Comparison of ENCODE assay signal across 8 cellular contexts in the genomic region with DNA sequence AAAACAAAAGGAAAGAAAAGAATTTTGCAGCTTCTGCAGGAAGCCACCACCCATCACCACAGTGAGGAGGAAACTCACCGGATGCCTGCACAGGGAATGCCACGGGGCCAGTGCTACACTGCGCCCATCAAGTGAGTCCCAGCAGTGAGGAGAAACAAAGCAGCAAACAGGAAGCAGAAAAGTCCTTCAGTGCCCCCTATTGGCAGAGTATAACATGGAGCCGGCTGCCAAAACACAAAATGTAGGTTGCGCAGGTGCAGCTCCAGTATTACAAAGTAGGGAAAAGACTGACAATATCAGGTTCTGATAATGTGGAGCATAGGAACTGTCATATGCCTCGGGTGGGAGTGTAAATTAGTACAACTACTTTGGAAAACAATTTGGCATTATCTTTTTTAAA. TPM values are rescaled to one million over a fixed set of nuclear protein-coding genes. Genes with fewer than 3 reads are reported as not detected.
DNase-seq lines count a peak whose midpoint lies in the region; ATAC-seq and TF ChIP-seq lines count a peak whose summit lies in the region.

No MANE protein-coding gene starts in this region.

- BruUV-seq in OCI-LY7 (replicated peaks; lab: Mats Ljungman, UMichigan) (no TSS peak), mammary epithelial cell (replicated peaks; lab: Mats Ljungman, UMichigan) (no TSS peak)

- H3K36me3 Mint-ChIP-seq in naive thymus-derived CD4-positive, alpha-beta T cell: no peaks in the 10 kb centered on the region

- DNase-seq in Caki2 (ENCODE audit: low read depth): peak; percentile 27
- peak; percentile 33 for DNase-seq in H7
- peak; percentile 47 for DNase-seq in OCI-LY7 (ENCODE audit: low spot score)
- no peak for DNase-seq in mammary epithelial cell
- peak in 6 of 9 donors; percentile 21 to 39 (median 24) for DNase-seq in naive thymus-derived CD4-positive, alpha-beta T cell
- DNase-seq in GF-D8 (lab: John Stamatoyannopoulos, UW): no peak

- H3K79me2 ChIP-seq in OCI-LY7 (ENCODE audit: insufficient read depth, low read depth, low read length) (no peaks in the 10 kb centered on the region), mammary epithelial cell (ENCODE audit: insufficient read depth, low read length) (no peaks in the 10 kb centered on the region)

- peaks cover 0 to 6% (median 5%) of the 10 kb centered on the region in 7 donors for H3K4me1 Mint-ChIP-seq in naive thymus-derived CD4-positive, alpha-beta T cell

- no peaks in the 10 kb centered on the region for H3K4me1 ChIP-seq in OCI-LY7 (ENCODE audit: insufficient read depth, low read length, poor library complexity, severe bottlenecking)
- H3K4me1 ChIP-seq in mammary epithelial cell (ENCODE audit: insufficient read depth, low read length): no peaks in the 10 kb centered on the region
- no peaks in the 10 kb centered on the region for H3K4me1 ChIP-seq in naive thymus-derived CD4-positive, alpha-beta T cell (ENCODE audit: control insufficient read depth in 2 of 2, insufficient read depth in 2 of 2, low read length in 2 of 2)

- H3K9me2 ChIP-seq in OCI-LY7 (ENCODE audit: insufficient read depth, low read length): no peaks in the 10 kb centered on the region

- dilution Hi-C loops in mammary epithelial cell (cut with HindIII; ENCODE audit: low sequenced_read_pairs): loop anchor here (25.0 kb wide), 1 partner anchor 959 kb away; a partner anchor contains a TSS

- CTCF ChIA-PET in OCI-LY7 (lab: Charles Lee; ENCODE audit: unreplicated experiment) (no interaction called here), mammary epithelial cell (lab: Charles Lee; ENCODE audit: low non-redundant PET) (no interaction called here)
- CTCF ChIA-PET in naive thymus-derived CD4-positive, alpha-beta T cell (lab: Charles Lee): interaction anchor here (0.7 to 1.5 kb wide), 4 partner anchors 23 to 1135 kb away, joined by 3 to 5 read pairs (median 3); a partner anchor contains a TSS

- peak overlapping the region in 3 of 10 donors; percentile 20 to 37 (median 26) for H3K4me3 Mint-ChIP-seq in naive thymus-derived CD4-positive, alpha-beta T cell

- no peak overlapping the region; the same call in 1 of the 2 replicates for H2AFZ ChIP-seq in OCI-LY7 (ENCODE audit: low read length)
- no peak overlapping the region for H2AFZ ChIP-seq in mammary epithelial cell (ENCODE audit: low read depth, low read length)

- H3K4me3 ChIP-seq in H7 (ENCODE audit: insufficient read depth, low read depth, low read length) (no peak overlapping the region), OCI-LY7 (ENCODE audit: low read depth, low read length, poor library complexity, severe bottlenecking) (no peak overlapping the region), mammary epithelial cell (replicated peaks in 1 of 3; ENCODE audit: insufficient read depth in 1 of 3, low read depth in 2 of 3, low read length in 3 of 3) (no peak overlapping the region)
- no peak overlapping the region for H3K4me3 ChIP-seq in naive thymus-derived CD4-positive, alpha-beta T cell (ENCODE audit: low read length)

- peak; percentile 74 for ATAC-seq in naive thymus-derived CD4-positive, alpha-beta T cell
- no peak for ATAC-seq in GM18858 (IDR thresholded peaks at IDR 0.05; ENCODE audit: unreplicated experiment)
- no peak for ATAC-seq in HG03025 (IDR thresholded peaks at IDR 0.05; ENCODE audit: low FRiP score, unreplicated experiment)

- H3K27me3 Mint-ChIP-seq in naive thymus-derived CD4-positive, alpha-beta T cell: no peaks in the 10 kb centered on the region

- H3K9me3 Mint-ChIP-seq in naive thymus-derived CD4-positive, alpha-beta T cell: peaks cover 0 to 2% (median 0%) of the 10 kb centered on the region in 11 donors

- H3K27me3 ChIP-seq in H7 (ENCODE audit: control insufficient read depth, insufficient read depth, low read length): no peaks in the 10 kb centered on the region
- H3K27me3 ChIP-seq in mammary epithelial cell (ENCODE audit: insufficient read depth, low read length): peaks cover 2% of the 10 kb centered on the region
- H3K27me3 ChIP-seq in naive thymus-derived CD4-positive, alpha-beta T cell (ENCODE audit: control insufficient read depth in 2 of 2, insufficient read depth in 2 of 2, low read length in 2 of 2): no peaks in the 10 kb centered on the region

- H3K27ac Mint-ChIP-seq in naive thymus-derived CD4-positive, alpha-beta T cell: peak overlapping the region in 5 of 9 donors; percentile 58 to 83 (median 62)

- H3K9me3 ChIP-seq in OCI-LY7 (ENCODE audit: low read length): no peaks in the 10 kb centered on the region
- H3K9me3 ChIP-seq in mammary epithelial cell (replicated peaks; ENCODE audit: insufficient read depth, low read length): peaks cover 2% of the 10 kb centered on the region
- no peaks in the 10 kb centered on the region for H3K9me3 ChIP-seq in naive thymus-derived CD4-positive, alpha-beta T cell (ENCODE audit: control insufficient read depth in 2 of 3, low read length in 3 of 3)

- H4K20me1 ChIP-seq in OCI-LY7 (ENCODE audit: insufficient read depth, low read length): no peaks in the 10 kb centered on the region
- no peaks in the 10 kb centered on the region for H4K20me1 ChIP-seq in mammary epithelial cell (ENCODE audit: insufficient read depth, low read length)

- H3K4me2 ChIP-seq in OCI-LY7 (ENCODE audit: low read length) (no peak overlapping the region), mammary epithelial cell (ENCODE audit: insufficient read depth, low read depth, low read length) (no peak overlapping the region)

- intact Hi-C loops in OCI-LY7 (cut with micrococcal nuclease; ENCODE audit: unreplicated experiment) (loop anchor here (2.0 to 5.0 kb wide), 2 partner anchors 433 to 591 kb away; no protein-coding TSS in a partner anchor), mammary epithelial cell (cut with micrococcal nuclease) (loop anchor here (5.0 to 10.0 kb wide), 2 partner anchors 591 to 633 kb away; no protein-coding TSS in a partner anchor)
- intact Hi-C loops in naive thymus-derived CD4-positive, alpha-beta T cell (cut with micrococcal nuclease): loop anchor here (1.0 to 10.0 kb wide), 7 partner anchors 590 to 1133 kb away; no protein-coding TSS in a partner anchor

- in situ Hi-C loops in Caki2 (cut with HindIII; ENCODE audit: low pct_unique_long_range_greater_than_20kb, low sequenced_read_pairs): no loop called here
- in situ Hi-C loops in mammary epithelial cell (cut with MboI; ENCODE audit: low sequenced_read_pairs in 2 of 2): no loop called here

- H3K9ac ChIP-seq in mammary epithelial cell (ENCODE audit: insufficient read depth, low read length): no peak overlapping the region

- no peak overlapping the region for H3K27ac ChIP-seq in OCI-LY7 (ENCODE audit: low read depth, low read length, poor library complexity, severe bottlenecking)
- H3K27ac ChIP-seq in mammary epithelial cell (ENCODE audit: insufficient read depth, low read depth, low read length): no peak overlapping the region
- no peak overlapping the region for H3K27ac ChIP-seq in naive thymus-derived CD4-positive, alpha-beta T cell (ENCODE audit: low read depth, low read length)

- TF ChIP-seq CTCF in OCI-LY7 (conservative IDR thresholded peaks at IDR 0.05; ENCODE audit: low read length): peak; percentile 72
- peak; percentile 23 to 44 for TF ChIP-seq CTCF in mammary epithelial cell (conservative IDR thresholded peaks at IDR 0.05 in 1 of 2, IDR thresholded peaks at IDR 0.05 in 1 of 2; ENCODE audit: extremely low read depth in 1 of 2, insufficient read depth in 1 of 2, low read depth in 1 of 2, low read length in 2 of 2)

- WGBS in mammary epithelial cell (ENCODE audit: low coverage, missing lambda C conversion rate): 33% methylated on average over 6 of the region's 6 CpGs

- POLR2A ChIA-PET in OCI-LY7 (lab: Charles Lee): interaction anchor here (0.7 kb wide), 2 partner anchors 128 to 512 kb away, joined by 3 to 7 read pairs; no protein-coding TSS in a partner anchor
- POLR2A ChIA-PET in naive thymus-derived CD4-positive, alpha-beta T cell (lab: Charles Lee): no interaction called here

- H3K36me3 ChIP-seq in H7 (replicated peaks; ENCODE audit: control insufficient read depth, insufficient read depth, low read length) (no peaks in the 10 kb centered on the region), OCI-LY7 (ENCODE audit: insufficient read depth, low read length) (no peaks in the 10 kb centered on the region), mammary epithelial cell (ENCODE audit: insufficient read depth, low read length) (no peaks in the 10 kb centered on the region)
- no peaks in the 10 kb centered on the region for H3K36me3 ChIP-seq in naive thymus-derived CD4-positive, alpha-beta T cell (ENCODE audit: control insufficient read depth in 2 of 3, insufficient read depth in 3 of 3, low read length in 3 of 3)

RNA-seq across cellular contexts. Expression of a gene that starts 23.3 kb away (rescaled TPM):
- total RNA-seq in Caki2 (2014; rRNA removed; shearing (Covaris generic); ENCODE audit: low replicate concordance): 1.8 and 3.3 TPM in 2 replicates
- total RNA-seq in H7 (2014; rRNA removed; shearing (Covaris generic)): 11.1 and 13.5 TPM in 2 replicates
- total RNA-seq in OCI-LY7 (2014; rRNA removed; shearing (Covaris generic)): 12.4 and 12.9 TPM in 2 replicates
- total RNA-seq in OCI-LY7 (2022) (26.2 and 28.2 TPM in 2 replicates), mammary epithelial cell (under 1 TPM; 0.50 to 0.78 TPM)
- polyA plus RNA-seq in mammary epithelial cell: 0.63 TPM
- polyA minus RNA-seq in mammary epithelial cell: not detected
- 1 to 10 TPM in 4 of 5 experiments, under 1 TPM in 1; 0.96 to 2.2 (median 1.4) TPM for total RNA-seq in naive thymus-derived CD4-positive, alpha-beta T cell
- 1 to 10 TPM in 1 of 2 donors, under 1 TPM in 1; 0.64 to 1.7 TPM for polyA plus RNA-seq in naive thymus-derived CD4-positive, alpha-beta T cell

RNA-seq across cellular contexts. Expression of a gene that starts 47.6 kb away (rescaled TPM):
- 0.34 and 0.35 TPM in 2 replicates for total RNA-seq in Caki2 (2014; rRNA removed; shearing (Covaris generic); ENCODE audit: low replicate concordance)
- total RNA-seq in H7 (2014; rRNA removed; shearing (Covaris generic)): 7.0 and 9.5 TPM in 2 replicates
- 1.3 and 2.0 TPM in 2 replicates for total RNA-seq in OCI-LY7 (2014; rRNA removed; shearing (Covaris generic))
- 2.0 and 2.4 TPM in 2 replicates for total RNA-seq in OCI-LY7 (2022)
- 10 to 100 TPM in 1 of 2 donors, 1 to 10 TPM in 1; 8.3 to 10.1 TPM for total RNA-seq in mammary epithelial cell
- 2.9 TPM for polyA plus RNA-seq in mammary epithelial cell
- polyA minus RNA-seq in mammary epithelial cell: 28.0 TPM
- 1 to 10 TPM; 1.2 to 7.0 (median 5.8) TPM for total RNA-seq in naive thymus-derived CD4-positive, alpha-beta T cell
- 1 to 10 TPM; 1.9 to 2.3 TPM for polyA plus RNA-seq in naive thymus-derived CD4-positive, alpha-beta T cell

Comparison
In these comparisons a context has a peak if more than half of its experiments do, and no peak if none do; other contexts are left out.
1. DNase-seq: peak in Caki2 (single experiment), H7 (single experiment), OCI-LY7 (single experiment) and naive thymus-derived CD4-positive, alpha-beta T cell (6 of 9); none in mammary epithelial cell (single experiment) and GF-D8 (single experiment).